8 cellular contexts compared by ENCODE assay signal in the genomic region with DNA sequence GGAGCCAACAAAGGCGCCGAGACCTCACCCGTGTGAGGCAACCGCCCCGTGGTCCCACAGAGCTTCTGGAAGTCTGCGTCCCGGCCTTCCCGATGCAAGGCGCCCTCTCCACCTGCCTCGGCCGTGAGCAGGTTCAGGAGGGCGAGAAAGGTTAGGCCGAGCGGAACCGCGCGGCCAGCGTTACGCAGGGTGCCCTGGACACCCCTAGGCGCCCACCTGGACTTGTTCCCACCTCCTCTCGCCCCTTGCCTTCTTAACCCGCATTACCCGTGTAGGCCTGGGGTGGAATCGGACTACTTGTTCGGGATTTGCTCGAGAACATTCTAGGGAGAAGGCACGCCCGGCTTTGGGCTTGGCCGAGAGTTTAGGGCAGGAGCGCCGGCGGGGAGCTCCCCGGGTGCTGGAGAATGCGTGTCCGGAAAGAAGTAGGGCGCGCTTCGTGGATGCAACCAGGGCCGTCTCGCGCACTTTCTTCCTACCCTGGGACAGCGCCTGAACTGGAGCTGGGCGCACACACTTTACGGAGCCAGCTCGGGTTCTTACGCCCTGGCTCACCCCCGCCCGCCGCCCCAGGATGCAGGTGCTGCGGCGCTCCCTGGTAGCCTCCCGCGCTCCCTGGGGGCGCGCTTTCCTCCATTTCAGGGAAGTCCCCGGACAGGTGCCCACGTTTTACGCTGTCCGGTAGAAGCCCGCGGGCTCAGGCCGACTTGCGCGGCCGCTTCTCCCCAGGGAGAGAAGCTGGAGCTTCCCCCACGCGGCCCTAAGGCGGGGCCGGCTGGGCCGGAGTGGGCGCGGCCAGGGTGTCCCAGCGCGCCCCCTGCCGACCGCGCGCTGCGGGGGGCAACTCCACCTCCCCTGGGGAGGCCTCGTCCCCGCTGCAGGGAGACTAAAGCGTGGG.
A peak's percentile ranks its signal among the peaks of the same experiment; 100 is the strongest.
DNase-seq lines count a peak whose midpoint lies in the region; ATAC-seq and TF ChIP-seq lines count a peak whose summit lies in the region.

No MANE protein-coding gene starts in this region.

- POLR2A ChIA-PET in MCF 10A (lab: Yijun Ruan, JAX), result no interaction called here

- no peak overlapping the region for H3K27ac ChIP-seq in hepatocyte
- H3K27ac ChIP-seq in urinary bladder (ENCODE audit: low read depth), result no peak overlapping the region
- no peak overlapping the region for H3K27ac ChIP-seq in brain microvascular endothelial cell

- peak overlapping the region; percentile 24 for H3K4me3 ChIP-seq in NT2/D1 (ENCODE audit: insufficient read length, low read depth)
- no peak overlapping the region for H3K4me3 ChIP-seq in hepatocyte
- peak overlapping the region; percentile 15 for H3K4me3 ChIP-seq in urinary bladder (ENCODE audit: low read depth, low read length)
- no peak overlapping the region for H3K4me3 ChIP-seq in brain microvascular endothelial cell (ENCODE audit: low read depth, low read length)

- H4K20me1 ChIP-seq in hepatocyte (ENCODE audit: insufficient read depth, poor library complexity, severe bottlenecking), result no peaks in the 10 kb centered on the region

- no peak overlapping the region for H3K27ac Mint-ChIP-seq in activated naive CD4-positive, alpha-beta T cell treated with anti-CD3 and anti-CD28 coated beads, Interleukin-2, amount 50 U/mL, for 72 hours
- no peak overlapping the region for H3K27ac Mint-ChIP-seq in activated naive CD4-positive, alpha-beta T cell treated with anti-CD3 and anti-CD28 coated beads, Interleukin-2, amount 10 ng/mL, durations not matched to agents 7 days and 5 days
- no peak overlapping the region for H3K27ac Mint-ChIP-seq in MCF 10A (ENCODE audit: low read depth, unreplicated experiment)

- TF ChIP-seq CTCF in hepatocyte (IDR thresholded peaks at IDR 0.05; ENCODE audit: poor library complexity) (peak; percentile 32), brain microvascular endothelial cell (IDR thresholded peaks at IDR 0.05; ENCODE audit: low read depth, low read length, missing control alignments) (no peak), MCF 10A (IDR thresholded peaks at IDR 0.05; ENCODE audit: unreplicated experiment) (no peak)

- peaks cover 0 to 12% of the 10 kb centered on the region in 2 donors for H3K36me3 Mint-ChIP-seq in activated naive CD4-positive, alpha-beta T cell treated with anti-CD3 and anti-CD28 coated beads, Interleukin-2, amount 50 U/mL, for 72 hours
- H3K36me3 Mint-ChIP-seq in activated naive CD4-positive, alpha-beta T cell treated with anti-CD3 and anti-CD28 coated beads, Interleukin-2, amount 10 ng/mL, durations not matched to agents 7 days and 5 days, result no peaks in the 10 kb centered on the region
- no peaks in the 10 kb centered on the region for H3K36me3 Mint-ChIP-seq in MCF 10A (ENCODE audit: insufficient read depth, unreplicated experiment)

- H3K4me2 ChIP-seq in hepatocyte, result peak overlapping the region; percentile 79

- ATAC-seq in activated naive CD4-positive, alpha-beta T cell treated with anti-CD3 and anti-CD28 coated beads, Interleukin-2, amount 50 U/mL, for 72 hours, result peak; percentile 26 to 83
- ATAC-seq in HG02852 (IDR thresholded peaks at IDR 0.05; ENCODE audit: unreplicated experiment), result no peak

- peaks cover 7% of the 10 kb centered on the region; the same call in 1 of the 2 replicates for H3K9me3 ChIP-seq in NT2/D1 (ENCODE audit: insufficient read depth, low read length)
- no peaks in the 10 kb centered on the region for H3K9me3 ChIP-seq in hepatocyte (ENCODE audit: low read depth)

- CTCF ChIA-PET in activated naive CD4-positive, alpha-beta T cell treated with anti-CD3 and anti-CD28 coated beads, Interleukin-2, amount 10 ng/mL, durations not matched to agents 7 days and 5 days (lab: Charles Lee), result interaction anchor here (0.7 to 1.0 kb wide), 3 partner anchors 27 to 447 kb away, joined by 3 to 4 read pairs (median 3); no protein-coding TSS in a partner anchor
- CTCF ChIA-PET in MCF 10A (lab: Yijun Ruan, JAX), result no interaction called here

- H3K4me3 Mint-ChIP-seq in activated naive CD4-positive, alpha-beta T cell treated with anti-CD3 and anti-CD28 coated beads, Interleukin-2, amount 10 ng/mL, durations not matched to agents 7 days and 5 days, result no peak overlapping the region
- H3K4me3 Mint-ChIP-seq in MCF 10A (ENCODE audit: unreplicated experiment), result no peak overlapping the region

- H3K27me3 Mint-ChIP-seq in activated naive CD4-positive, alpha-beta T cell treated with anti-CD3 and anti-CD28 coated beads, Interleukin-2, amount 10 ng/mL, durations not matched to agents 7 days and 5 days, result peaks cover 88% of the 10 kb centered on the region
- H3K27me3 Mint-ChIP-seq in MCF 10A (ENCODE audit: insufficient read depth, unreplicated experiment), result peaks cover 36% of the 10 kb centered on the region

- peak in 1 of 2 donors; percentile 48 for DNase-seq in activated naive CD4-positive, alpha-beta T cell treated with anti-CD3 and anti-CD28 coated beads, Interleukin-2, amount 50 U/mL, for 72 hours (ENCODE audit: low spot score in 2 of 2)
- no peak for DNase-seq in activated naive CD4-positive, alpha-beta T cell treated with anti-CD3 and anti-CD28 coated beads, Interleukin-2, amount 10 ng/mL, durations not matched to agents 7 days and 5 days
- no peak for DNase-seq in NT2/D1 (ENCODE audit: low read depth, low spot score)
- DNase-seq in hepatocyte (ENCODE audit: low spot score), result peak; percentile 51
- DNase-seq in brain microvascular endothelial cell, result no peak
- DNase-seq in MCF 10A (ENCODE audit: unreplicated experiment), result no peak

- H3K27me3 ChIP-seq in NT2/D1 (ENCODE audit: insufficient read depth, insufficient read length), result peaks cover 89% of the 10 kb centered on the region
- H3K27me3 ChIP-seq in hepatocyte, result peaks cover 83% of the 10 kb centered on the region
- peaks cover 79% of the 10 kb centered on the region for H3K27me3 ChIP-seq in brain microvascular endothelial cell (replicated peaks)

- no peaks in the 10 kb centered on the region for H3K9me2 ChIP-seq in hepatocyte (replicated peaks; ENCODE audit: insufficient read depth)

- in situ Hi-C loops in brain microvascular endothelial cell (cut with HindIII; ENCODE audit: low pct_ligation_motif_present, low sequenced_read_pairs), result no loop called here

- H3K4me1 Mint-ChIP-seq in activated naive CD4-positive, alpha-beta T cell treated with anti-CD3 and anti-CD28 coated beads, Interleukin-2, amount 10 ng/mL, durations not matched to agents 7 days and 5 days, result peaks cover 26% of the 10 kb centered on the region
- H3K4me1 Mint-ChIP-seq in MCF 10A (ENCODE audit: insufficient read depth, unreplicated experiment), result no peaks in the 10 kb centered on the region

- no peaks in the 10 kb centered on the region for H3K79me2 ChIP-seq in hepatocyte

- H3K9ac ChIP-seq in NT2/D1 (ENCODE audit: insufficient read length, low read depth), result peak overlapping the region; percentile 42

- H3K4me1 ChIP-seq in NT2/D1 (ENCODE audit: insufficient read depth, insufficient read length) (peaks cover 3% of the 10 kb centered on the region), hepatocyte (ENCODE audit: insufficient read depth) (peaks cover 24% of the 10 kb centered on the region), urinary bladder (ENCODE audit: insufficient read depth) (no peaks in the 10 kb centered on the region)

- no TSS peak for BruUV-seq in MCF 10A (replicated peaks; lab: Mats Ljungman, UMichigan)

- 4% methylated on average over 74 of the region's 82 CpGs for WGBS in hepatocyte (ENCODE audit: low lambda C conversion rate, missing lambda C conversion rate)
- WGBS in urinary bladder, result 2% methylated on average over 82 of the region's 82 CpGs

- H3K9me3 Mint-ChIP-seq in activated naive CD4-positive, alpha-beta T cell treated with anti-CD3 and anti-CD28 coated beads, Interleukin-2, amount 50 U/mL, for 72 hours, result no peaks in the 10 kb centered on the region
- no peaks in the 10 kb centered on the region for H3K9me3 Mint-ChIP-seq in activated naive CD4-positive, alpha-beta T cell treated with anti-CD3 and anti-CD28 coated beads, Interleukin-2, amount 10 ng/mL, durations not matched to agents 7 days and 5 days
- no peaks in the 10 kb centered on the region for H3K9me3 Mint-ChIP-seq in MCF 10A (ENCODE audit: unreplicated experiment)

- intact Hi-C loops in MCF 10A (cut with micrococcal nuclease), result no loop called here

- H3K36me3 ChIP-seq in NT2/D1 (ENCODE audit: insufficient read depth, insufficient read length, low read length) (no peaks in the 10 kb centered on the region), hepatocyte (replicated peaks; ENCODE audit: insufficient read depth, low read depth) (no peaks in the 10 kb centered on the region), urinary bladder (ENCODE audit: insufficient read depth) (no peaks in the 10 kb centered on the region), brain microvascular endothelial cell (replicated peaks) (no peaks in the 10 kb centered on the region)

- peak overlapping the region; percentile 73 for H2AFZ ChIP-seq in hepatocyte

Comparison
In these comparisons a context has a peak if more than half of its experiments do, and no peak if none do; other contexts are left out.
1. H3K4me3 ChIP-seq: peak in NT2/D1 (single experiment) and urinary bladder (single experiment); none in hepatocyte (single experiment) and brain microvascular endothelial cell (single experiment).